Comparison of ENCODE assay signal across 12 cellular contexts in the genomic region with DNA sequence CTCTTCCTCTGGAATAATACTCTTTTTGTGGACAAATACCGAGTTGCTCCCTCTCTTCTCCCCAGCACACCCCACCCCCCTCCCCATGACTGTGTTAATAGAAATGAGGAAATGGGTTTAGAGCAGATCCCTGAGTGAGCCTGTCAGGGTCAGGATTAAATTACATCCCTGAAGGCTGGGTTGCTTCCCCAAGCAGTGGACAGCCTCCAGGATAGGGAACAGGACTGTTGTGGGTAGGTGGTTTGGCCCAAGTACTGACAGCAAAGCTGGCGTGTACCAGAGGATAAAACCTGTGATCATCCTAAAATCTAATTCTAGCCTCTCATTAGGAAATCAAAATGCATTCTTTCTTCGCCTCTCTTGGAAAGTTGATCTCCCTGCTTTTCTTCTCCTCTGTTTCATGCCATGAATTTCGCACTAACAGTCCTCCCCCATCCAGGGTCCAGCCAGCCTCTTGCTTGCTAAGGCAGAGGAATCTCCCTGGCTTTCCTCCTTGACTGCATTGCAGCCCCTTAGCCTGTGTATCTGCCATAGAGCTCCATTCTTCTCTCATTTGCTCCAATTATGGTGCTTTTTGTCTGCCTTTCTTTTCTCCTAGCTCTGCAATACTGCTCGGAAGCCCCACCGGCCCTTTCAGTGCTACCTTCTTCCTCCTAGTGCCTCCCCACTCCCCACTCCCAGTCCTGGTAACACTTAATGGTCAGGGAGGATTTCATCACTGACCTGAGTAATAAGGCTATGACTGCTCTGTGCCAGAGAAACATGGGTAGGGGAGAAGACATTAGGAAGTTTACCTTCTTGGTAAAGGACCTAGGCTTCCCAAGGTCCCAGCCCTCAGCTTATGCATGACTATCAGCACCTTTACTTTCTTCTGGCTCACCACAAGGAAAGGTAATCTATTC. TPM values are rescaled to one million over a fixed set of nuclear protein-coding genes. Genes with fewer than 3 reads are reported as not detected.
A peak's percentile ranks its signal among the peaks of the same experiment; 100 is the strongest.
DNase-seq lines count a peak whose midpoint lies in the region; ATAC-seq and TF ChIP-seq lines count a peak whose summit lies in the region.
"Had no signal": no experiment of that assay in that cellular context is flagged by ENCODE, and none has a peak within 500 bp of the region (broad histone marks: within the 10 kb centered on the region; RNA-seq: fewer than 3 reads in every experiment).

No MANE protein-coding gene starts in this region.

- no peaks in the 10 kb centered on the region for H3K36me3 ChIP-seq in uterus
- H3K36me3 ChIP-seq: BE2C had no signal

- no peak for TF ChIP-seq POLR2A in uterus (IDR thresholded peaks at IDR 0.05)

- ATAC-seq in activated naive CD8-positive, alpha-beta T cell treated with anti-CD3 and anti-CD28 coated beads, Interleukin-2, amount 50 U/mL, for 24 hours, result no peak
- ATAC-seq: natural killer cell had no signal

- H3K27ac Mint-ChIP-seq in activated naive CD8-positive, alpha-beta T cell, result peak overlapping the region; percentile 18
- no peak overlapping the region for H3K27ac Mint-ChIP-seq in activated naive CD8-positive, alpha-beta T cell treated with anti-CD3 and anti-CD28 coated beads, Interleukin-2, amount 50 U/mL, for 24 hours
- H3K27ac Mint-ChIP-seq: natural killer cell had no signal

- no peaks in the 10 kb centered on the region for H3K9me3 Mint-ChIP-seq in activated naive CD8-positive, alpha-beta T cell (ENCODE audit: low read depth)
- no peaks in the 10 kb centered on the region for H3K9me3 Mint-ChIP-seq in activated naive CD8-positive, alpha-beta T cell treated with anti-CD3 and anti-CD28 coated beads, Interleukin-2, amount 50 U/mL, for 24 hours
- H3K9me3 Mint-ChIP-seq: natural killer cell had no signal

- TF ChIP-seq CTCF in uterus (IDR thresholded peaks at IDR 0.05), result no peak

- DNase-seq in activated naive CD8-positive, alpha-beta T cell treated with anti-CD3 and anti-CD28 coated beads, Interleukin-2, amount 50 U/mL, for 24 hours, result no peak
- DNase-seq in amniotic stem cell (lab: John Stamatoyannopoulos, UW), result peak; percentile 15
- peak; percentile 46 for DNase-seq in hepatic stellate cell (ENCODE audit: low spot score)
- DNase-seq in uterus, result peak in 1 of 2 donors; percentile 35
- DNase-seq in COLO668 (lab: John Stamatoyannopoulos, UW; ENCODE audit: unreplicated experiment), result no peak
- no peak for DNase-seq in activated gamma-delta T cell treated with Interleukin-2 at 50 U/mL for 16 hours
- no peak for DNase-seq in activated CD4-positive, CD25-positive, alpha-beta regulatory T cell treated with anti-CD3 and anti-CD28 coated beads, Interleukin-2, amount 50 U/mL, for 72 hours
- DNase-seq: BE2C, natural killer cell, NCI-H446, WERI-Rb-1 had no signal

- peaks cover 5% of the 10 kb centered on the region in 2 donors for H3K4me1 ChIP-seq in uterus

- intact Hi-C loops in uterus (cut with DNase I; ENCODE audit: low total_unique reads), result no loop called here

- H3K36me3 Mint-ChIP-seq in activated naive CD8-positive, alpha-beta T cell, result peaks cover 11% of the 10 kb centered on the region
- peaks cover 21% of the 10 kb centered on the region for H3K36me3 Mint-ChIP-seq in activated naive CD8-positive, alpha-beta T cell treated with anti-CD3 and anti-CD28 coated beads, Interleukin-2, amount 50 U/mL, for 24 hours (ENCODE audit: low read depth)
- H3K36me3 Mint-ChIP-seq: natural killer cell had no signal

- H3K27me3 Mint-ChIP-seq in activated naive CD8-positive, alpha-beta T cell, result no peaks in the 10 kb centered on the region
- H3K27me3 Mint-ChIP-seq in activated naive CD8-positive, alpha-beta T cell treated with anti-CD3 and anti-CD28 coated beads, Interleukin-2, amount 50 U/mL, for 24 hours, result no peaks in the 10 kb centered on the region

- no peak overlapping the region for H3K4me3 Mint-ChIP-seq in activated naive CD8-positive, alpha-beta T cell
- H3K4me3 Mint-ChIP-seq in activated naive CD8-positive, alpha-beta T cell treated with anti-CD3 and anti-CD28 coated beads, Interleukin-2, amount 50 U/mL, for 24 hours, result no peak overlapping the region
- H3K4me3 Mint-ChIP-seq: natural killer cell had no signal

- H3K4me1 Mint-ChIP-seq in activated naive CD8-positive, alpha-beta T cell (ENCODE audit: low read depth), result peaks cover 7% of the 10 kb centered on the region
- peaks cover 4% of the 10 kb centered on the region for H3K4me1 Mint-ChIP-seq in activated naive CD8-positive, alpha-beta T cell treated with anti-CD3 and anti-CD28 coated beads, Interleukin-2, amount 50 U/mL, for 24 hours

- H3K27ac ChIP-seq in uterus, result peak overlapping the region; percentile 49 to 56
- H3K27ac ChIP-seq: WERI-Rb-1 had no signal

- no peak overlapping the region for H3K4me3 ChIP-seq in uterus

- H3K9me3 ChIP-seq in uterus, result no peaks in the 10 kb centered on the region
- H3K9me3 ChIP-seq: BE2C had no signal

- H3K27me3 ChIP-seq in uterus, result no peaks in the 10 kb centered on the region
- H3K27me3 ChIP-seq: BE2C had no signal

RNA-seq across cellular contexts. Expression of a gene that starts 8.4 kb away (rescaled TPM):
- 1 to 10 TPM in 2 of 4 donors, under 1 TPM in 2; 0.29 to 2.5 (median 1.2) TPM for total RNA-seq in uterus

Comparison
In these comparisons a context has a peak if more than half of its experiments do, and no peak if none do; other contexts are left out.
1. DNase-seq: peak in amniotic stem cell (single experiment) and hepatic stellate cell (single experiment); none in activated naive CD8-positive, alpha-beta T cell treated with anti-CD3 and anti-CD28 coated beads, Interleukin-2, amount 50 U/mL, for 24 hours (single experiment), COLO668 (single experiment), activated gamma-delta T cell treated with Interleukin-2 at 50 U/mL for 16 hours (single experiment) and activated CD4-positive, CD25-positive, alpha-beta regulatory T cell treated with anti-CD3 and anti-CD28 coated beads, Interleukin-2, amount 50 U/mL, for 72 hours (single experiment).